8 cellular contexts compared by ENCODE assay signal in genomic region chr5:152142845-152143469, GRCh38.
DNase-seq lines count a peak whose midpoint lies in the region; ATAC-seq and TF ChIP-seq lines count a peak whose summit lies in the region.

No MANE protein-coding gene starts in this region.

- TF ChIP-seq CTCF in mesothelial cell of epicardium (IDR thresholded peaks at IDR 0.05; ENCODE audit: unreplicated experiment) = peak; percentile 86

- peak; percentile 46 for DNase-seq in ACHN
- peak; percentile 60 for DNase-seq in NCI-H69 (lab: John Stamatoyannopoulos, UW)
- peak; percentile 73 for DNase-seq in activated CD4-positive, alpha-beta memory T cell treated with anti-CD3 and anti-CD28 coated beads for 36 hours
- DNase-seq in effector CD8-positive, alpha-beta T cell (lab: John Stamatoyannopoulos, UW) = peak; percentile 13
- DNase-seq in mesothelial cell of epicardium (ENCODE audit: low spot score in 2 of 2, unreplicated experiment in 2 of 2) = peak in 1 of 2 experiments; percentile 81
- peak; percentile 76 for DNase-seq in stimulated activated CD8-positive, alpha-beta memory T cell treated with anti-CD3 and anti-CD28 coated beads, Interleukin-4, amount 100 ng/mL, for 48 hours

- H3K36me3 Mint-ChIP-seq in activated CD4-positive, alpha-beta memory T cell treated with anti-CD3 and anti-CD28 coated beads for 36 hours = no peaks in the 10 kb centered on the region
- H3K36me3 Mint-ChIP-seq in mesothelial cell of epicardium = no peaks in the 10 kb centered on the region

- CTCF ChIA-PET in activated CD4-positive, alpha-beta memory T cell treated with anti-CD3 and anti-CD28 coated beads for 36 hours (lab: Charles Lee) = interaction anchor here (0.5 to 7.6 kb wide), 33 partner anchors 11 to 1822 kb away, joined by 3 to 134 read pairs (median 4); partner anchors contain the start of gene SPARC

- no peak overlapping the region for H3K4me3 Mint-ChIP-seq in activated CD4-positive, alpha-beta memory T cell treated with anti-CD3 and anti-CD28 coated beads for 36 hours
- no peak overlapping the region for H3K4me3 Mint-ChIP-seq in mesothelial cell of epicardium

- POLR2A ChIA-PET in activated CD4-positive, alpha-beta memory T cell treated with anti-CD3 and anti-CD28 coated beads for 36 hours (lab: Charles Lee) = no interaction called here

- no peaks in the 10 kb centered on the region for H3K9me3 Mint-ChIP-seq in activated CD4-positive, alpha-beta memory T cell treated with anti-CD3 and anti-CD28 coated beads for 36 hours
- H3K9me3 Mint-ChIP-seq in mesothelial cell of epicardium = no peaks in the 10 kb centered on the region

- in situ Hi-C loops in ACHN (cut with HindIII; ENCODE audit: low pct_ligation_motif_present, low pct_unique_long_range_greater_than_20kb, low sequenced_read_pairs) = loop anchor here (25.0 kb wide), 1 partner anchor 331 kb away; no protein-coding TSS in a partner anchor

- no peak overlapping the region for H3K27ac Mint-ChIP-seq in activated CD4-positive, alpha-beta memory T cell treated with anti-CD3 and anti-CD28 coated beads for 36 hours
- no peak overlapping the region for H3K27ac Mint-ChIP-seq in mesothelial cell of epicardium

- H3K27me3 Mint-ChIP-seq in activated CD4-positive, alpha-beta memory T cell treated with anti-CD3 and anti-CD28 coated beads for 36 hours = no peaks in the 10 kb centered on the region
- peaks cover 6% of the 10 kb centered on the region for H3K27me3 Mint-ChIP-seq in mesothelial cell of epicardium (ENCODE audit: low read depth)

- no peaks in the 10 kb centered on the region for H3K4me1 Mint-ChIP-seq in activated CD4-positive, alpha-beta memory T cell treated with anti-CD3 and anti-CD28 coated beads for 36 hours (ENCODE audit: low read depth)
- H3K4me1 Mint-ChIP-seq in mesothelial cell of epicardium = peaks cover 4% of the 10 kb centered on the region

- intact Hi-C loops in activated CD4-positive, alpha-beta memory T cell treated with anti-CD3 and anti-CD28 coated beads for 36 hours (cut with micrococcal nuclease) = loop anchor here (1.0 to 10.0 kb wide), 4 partner anchors 212 to 486 kb away; partner anchors contain the start of gene G3BP1

- ATAC-seq in GM18517 (IDR thresholded peaks at IDR 0.05; ENCODE audit: unreplicated experiment) (peak; percentile 88), HG03095 (IDR thresholded peaks at IDR 0.05; ENCODE audit: unreplicated experiment) (peak; percentile 88)
